Comparison of ENCODE assay signal across 9 cellular contexts in the genomic region with DNA sequence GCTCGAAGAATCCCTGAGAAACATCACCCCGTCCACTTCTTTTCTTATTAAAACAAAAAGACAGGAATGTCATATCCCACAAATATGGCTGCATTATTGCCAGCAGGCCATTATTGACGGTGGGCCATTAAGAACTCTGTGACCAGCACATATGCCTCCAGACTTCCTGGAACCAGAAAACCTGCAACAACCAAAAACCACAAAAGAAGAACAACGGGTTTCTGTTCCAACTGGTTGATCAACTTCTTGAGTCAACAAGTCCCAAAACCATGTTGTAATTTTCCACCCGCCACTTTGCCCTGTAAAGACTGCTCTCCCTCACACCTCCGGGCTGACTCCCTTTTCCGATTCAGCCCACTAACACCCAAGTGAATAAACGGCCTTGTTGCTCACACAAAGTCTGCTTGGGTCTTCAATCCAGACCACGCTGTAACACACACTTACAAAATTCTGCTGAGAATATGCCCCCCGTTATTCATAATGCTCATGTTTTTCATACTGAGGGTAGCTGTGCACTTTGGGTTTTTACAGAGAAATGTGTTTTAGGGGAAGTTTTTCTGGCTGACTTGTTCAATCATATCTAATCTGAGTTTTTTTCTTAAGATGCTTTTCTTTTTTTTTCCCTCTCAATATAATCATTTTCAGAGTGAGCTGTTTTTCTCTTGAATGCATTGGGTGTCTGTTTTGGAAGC. TPM values are rescaled to one million over a fixed set of nuclear protein-coding genes. Genes with fewer than 3 reads are reported as not detected.
DNase-seq lines count a peak whose midpoint lies in the region; ATAC-seq, FAIRE-seq and TF ChIP-seq lines count a peak whose summit lies in the region.
"Had no signal": no experiment of that assay in that cellular context is flagged by ENCODE, and none has a peak within 500 bp of the region (broad histone marks: within the 10 kb centered on the region; RNA-seq: fewer than 3 reads in every experiment).

No MANE protein-coding gene starts in this region.

- FAIRE-seq in GM12891 (lab: Jason Lieb, UNC), result peak; percentile 45
- FAIRE-seq: H54 had no signal

- peaks cover 6 to 98% (median 53%) of the 10 kb centered on the region in 6 donors for H3K36me3 ChIP-seq in spleen

- POLR2A ChIA-PET in activated CD8-positive, alpha-beta T cell treated with anti-CD3 and anti-CD28 coated beads, Interleukin-2, amount 10 ng/mL, durations not matched to agents 7 days and 5 days (lab: Charles Lee), result interaction anchor here (0.6 to 1.3 kb wide), 2 partner anchors 20 to 33 kb away, joined by 3 to 4 read pairs; partner anchors contain the start of gene ZNF107

- H3K9me3 Mint-ChIP-seq in activated CD8-positive, alpha-beta T cell treated with anti-CD3 and anti-CD28 coated beads, Interleukin-2, amount 10 ng/mL, durations not matched to agents 7 days and 5 days (ENCODE audit: insufficient read depth), result peaks cover 43% of the 10 kb centered on the region

- peak overlapping the region; percentile 37 for H3K27ac Mint-ChIP-seq in activated CD8-positive, alpha-beta T cell treated with anti-CD3 and anti-CD28 coated beads, Interleukin-2, amount 10 ng/mL, durations not matched to agents 7 days and 5 days

- CTCF ChIA-PET in activated CD8-positive, alpha-beta T cell treated with anti-CD3 and anti-CD28 coated beads, Interleukin-2, amount 10 ng/mL, durations not matched to agents 7 days and 5 days (lab: Charles Lee), result no interaction called here

- ATAC-seq in activated CD8-positive, alpha-beta T cell treated with anti-CD3 and anti-CD28 coated beads, Interleukin-2, amount 10 ng/mL, durations not matched to agents 7 days and 5 days, result no peak
- no peak for ATAC-seq in HG03354 (IDR thresholded peaks at IDR 0.05; ENCODE audit: poor library complexity, severe bottlenecking, unreplicated experiment)

- no peak overlapping the region for H3K4me3 Mint-ChIP-seq in activated CD8-positive, alpha-beta T cell treated with anti-CD3 and anti-CD28 coated beads, Interleukin-2, amount 10 ng/mL, durations not matched to agents 7 days and 5 days

- peak overlapping the region in 6 of 8 donors; percentile 33 to 86 (median 67) for H3K27ac ChIP-seq in spleen

- peaks cover 14% of the 10 kb centered on the region for H3K36me3 Mint-ChIP-seq in activated CD8-positive, alpha-beta T cell treated with anti-CD3 and anti-CD28 coated beads, Interleukin-2, amount 10 ng/mL, durations not matched to agents 7 days and 5 days (ENCODE audit: low read depth)

- no peaks in the 10 kb centered on the region for H3K27me3 ChIP-seq in spleen (replicated peaks in 1 of 7)

- peaks cover 23% of the 10 kb centered on the region for H3K4me1 Mint-ChIP-seq in activated CD8-positive, alpha-beta T cell treated with anti-CD3 and anti-CD28 coated beads, Interleukin-2, amount 10 ng/mL, durations not matched to agents 7 days and 5 days (ENCODE audit: low read depth)

- no peaks in the 10 kb centered on the region for H3K27me3 Mint-ChIP-seq in activated CD8-positive, alpha-beta T cell treated with anti-CD3 and anti-CD28 coated beads, Interleukin-2, amount 10 ng/mL, durations not matched to agents 7 days and 5 days (ENCODE audit: low read depth)

- TF ChIP-seq POLR2A in GM12891 (IDR thresholded peaks at IDR 0.05; ENCODE audit: low read depth, low read length) (no peak), spleen (IDR thresholded peaks at IDR 0.05) (no peak)

- H3K9me3 ChIP-seq in spleen, result peaks cover 0 to 99% (median 45%) of the 10 kb centered on the region in 8 donors

- intact Hi-C loops in spleen (cut with DNase I; ENCODE audit: low total_unique reads), result no loop called here

- H3K4me1 ChIP-seq in spleen, result peaks cover 0 to 55% (median 6%) of the 10 kb centered on the region in 6 donors

- no peak for TF ChIP-seq CTCF in spleen (IDR thresholded peaks at IDR 0.05 in 8 of 11, conservative IDR thresholded peaks at IDR 0.05 in 3 of 11)

- 57 to 78% (median 63%) methylated on average over 10 of the region's 10 CpGs for WGBS in spleen, 5 donors

- no peak overlapping the region for H3K4me3 ChIP-seq in spleen

- DNase-seq in GM12891 (ENCODE audit: insufficient read length, low spot score) (no peak), KG1 (lab: John Stamatoyannopoulos, UW) (peak; percentile 48), spleen (no peak), NCI-H2107 treated with DMSO at 0.1 percent for 48 hours (lab: John Stamatoyannopoulos, UW; ENCODE audit: unreplicated experiment) (no peak), NCI-H526 (lab: John Stamatoyannopoulos, UW) (no peak)
- DNase-seq in activated CD8-positive, alpha-beta T cell treated with anti-CD3 and anti-CD28 coated beads, Interleukin-2, amount 10 ng/mL, durations not matched to agents 7 days and 5 days, result no peak
- DNase-seq: IMR-90 had no signal

TF ChIP-seq in GM12891, 5 proteins besides CTCF, POLR2A, EP300 and RAD21:
- TF ChIP-seq SPI1 (IDR thresholded peaks at IDR 0.05; ENCODE audit: low read depth, low read length), result 0 out of 2 replicates have a peak, but pooled peaks have one; percentile 3
- TF ChIP-seq TAF1 (IDR thresholded peaks at IDR 0.05; ENCODE audit: low read depth, low read length), result no peak
- TF ChIP-seq POLR2AphosphoS5 (IDR thresholded peaks at IDR 0.05; ENCODE audit: low read depth, low read length), result peak; percentile 23; the same call in 1 of the 2 replicates

RNA-seq across cellular contexts. Expression of gene ZNF107, which starts 20.7 kb away (rescaled TPM):
- polyA plus RNA-seq in GM12891 (2012; ENCODE audit: low read depth, missing spikeins), result 7.5 TPM
- 10 to 100 TPM; 20.2 to 21.7 TPM for total RNA-seq in activated CD8-positive, alpha-beta T cell treated with anti-CD3 and anti-CD28 coated beads, Interleukin-2, amount 10 ng/mL, durations not matched to agents 7 days and 5 days
- 10 to 100 TPM; 16.4 to 52.5 (median 19.4) TPM for total RNA-seq in spleen
- 1 to 10 TPM; 5.8 to 7.8 (median 6.8) TPM for polyA plus RNA-seq in spleen
